ENCODE assay signal across 10 cellular contexts in genomic region chr4:10104991-10105276, GRCh38. TPM values are rescaled to one million over a fixed set of nuclear protein-coding genes. Genes with fewer than 3 reads are reported as not detected.
A peak's percentile ranks its signal among the peaks of the same experiment; 100 is the strongest.
DNase-seq lines count a peak whose midpoint lies in the region; ATAC-seq and TF ChIP-seq lines count a peak whose summit lies in the region.
"Had no signal": no experiment of that assay in that cellular context is flagged by ENCODE, and none has a peak within 500 bp of the region (broad histone marks: within the 10 kb centered on the region; RNA-seq: fewer than 3 reads in every experiment).

No MANE protein-coding gene starts in this region.

- H3K4me1 ChIP-seq in breast epithelium, result peaks cover 17 to 31% of the 10 kb centered on the region in 2 donors
- peaks cover 65 to 93% (median 72%) of the 10 kb centered on the region in 4 donors for H3K4me1 ChIP-seq in upper lobe of left lung

- peak overlapping the region; percentile 11 for H3K27ac Mint-ChIP-seq in activated naive CD4-positive, alpha-beta T cell treated with anti-CD3 and anti-CD28 coated beads, Interleukin-2, amount 10 ng/mL, durations not matched to agents 7 days and 5 days
- peak overlapping the region; percentile 89 to 96 (median 92) for H3K27ac Mint-ChIP-seq in naive thymus-derived CD8-positive, alpha-beta T cell

- H3K9me3 Mint-ChIP-seq in activated naive CD4-positive, alpha-beta T cell treated with anti-CD3 and anti-CD28 coated beads, Interleukin-2, amount 10 ng/mL, durations not matched to agents 7 days and 5 days, result no peaks in the 10 kb centered on the region
- no peaks in the 10 kb centered on the region for H3K9me3 Mint-ChIP-seq in naive thymus-derived CD8-positive, alpha-beta T cell

- CTCF ChIA-PET in activated naive CD4-positive, alpha-beta T cell treated with anti-CD3 and anti-CD28 coated beads, Interleukin-2, amount 10 ng/mL, durations not matched to agents 7 days and 5 days (lab: Charles Lee), result interaction anchor here (1.0 kb wide), 1 partner anchor 9 kb away, joined by 3 read pairs; no protein-coding TSS in a partner anchor

- TF ChIP-seq CTCF in breast epithelium (IDR thresholded peaks at IDR 0.05) (no peak), upper lobe of left lung (IDR thresholded peaks at IDR 0.05) (no peak)

- no peaks in the 10 kb centered on the region for H3K27me3 Mint-ChIP-seq in activated naive CD4-positive, alpha-beta T cell treated with anti-CD3 and anti-CD28 coated beads, Interleukin-2, amount 10 ng/mL, durations not matched to agents 7 days and 5 days
- no peaks in the 10 kb centered on the region for H3K27me3 Mint-ChIP-seq in naive thymus-derived CD8-positive, alpha-beta T cell

- H3K9me3 ChIP-seq in breast epithelium (no peaks in the 10 kb centered on the region), upper lobe of left lung (no peaks in the 10 kb centered on the region)

- WGBS in upper lobe of left lung, 2 donors, result 75 to 87% methylated on average over 6 of the region's 6 CpGs

- POLR2A ChIA-PET in naive thymus-derived CD8-positive, alpha-beta T cell (lab: Charles Lee), result interaction anchor here (1.0 to 17.3 kb wide), 2 partner anchors 11 kb away, joined by 3 to 349 read pairs; partner anchors contain the start of gene WDR1

- intact Hi-C loops in breast epithelium (cut with DNase I; ENCODE audit: low total_unique reads), result no loop called here

- TF ChIP-seq EP300 in upper lobe of left lung (IDR thresholded peaks at IDR 0.05), result no peak

- no peak for DNase-seq in activated naive CD4-positive, alpha-beta T cell treated with anti-CD3 and anti-CD28 coated beads, Interleukin-2, amount 10 ng/mL, durations not matched to agents 7 days and 5 days
- no peak for DNase-seq in activated naive CD4-positive, alpha-beta T cell (lab: John Stamatoyannopoulos, UW)
- DNase-seq in breast epithelium (ENCODE audit: low spot score in 2 of 2) (no peak), upper lobe of left lung (no peak), GF-D8 (lab: John Stamatoyannopoulos, UW) (no peak)
- DNase-seq in naive thymus-derived CD8-positive, alpha-beta T cell, result no peak
- DNase-seq: NCI-H1417 treated with DMSO at 0.1 percent for 48 hours, SHP77 had no signal

- peaks cover 99% of the 10 kb centered on the region for H3K4me1 Mint-ChIP-seq in activated naive CD4-positive, alpha-beta T cell treated with anti-CD3 and anti-CD28 coated beads, Interleukin-2, amount 10 ng/mL, durations not matched to agents 7 days and 5 days
- peaks cover 76 to 100% (median 98%) of the 10 kb centered on the region in 4 donors for H3K4me1 Mint-ChIP-seq in naive thymus-derived CD8-positive, alpha-beta T cell

- peaks cover 85% of the 10 kb centered on the region for H3K36me3 Mint-ChIP-seq in activated naive CD4-positive, alpha-beta T cell treated with anti-CD3 and anti-CD28 coated beads, Interleukin-2, amount 10 ng/mL, durations not matched to agents 7 days and 5 days
- peaks cover 0 to 85% (median 4%) of the 10 kb centered on the region in 3 donors for H3K36me3 Mint-ChIP-seq in naive thymus-derived CD8-positive, alpha-beta T cell

- no peak for TF ChIP-seq POLR2A in breast epithelium (IDR thresholded peaks at IDR 0.05)
- TF ChIP-seq POLR2A in upper lobe of left lung (IDR thresholded peaks at IDR 0.05), result no peak

- H3K27ac ChIP-seq in breast epithelium, result peak overlapping the region; percentile 76 to 88
- H3K27ac ChIP-seq in upper lobe of left lung, result peak overlapping the region; percentile 24 to 81 (median 58)

- no peak for ATAC-seq in naive thymus-derived CD8-positive, alpha-beta T cell
- no peak for ATAC-seq in upper lobe of left lung (ENCODE audit: low FRiP score in 2 of 2)
- ATAC-seq in GM18520 (IDR thresholded peaks at IDR 0.05; ENCODE audit: unreplicated experiment), result no peak
- no peak for ATAC-seq in HG03354 (IDR thresholded peaks at IDR 0.05; ENCODE audit: poor library complexity, severe bottlenecking, unreplicated experiment)

- H3K27me3 ChIP-seq in breast epithelium, result no peaks in the 10 kb centered on the region
- no peaks in the 10 kb centered on the region for H3K27me3 ChIP-seq in upper lobe of left lung

- no peak overlapping the region for H3K4me3 Mint-ChIP-seq in activated naive CD4-positive, alpha-beta T cell treated with anti-CD3 and anti-CD28 coated beads, Interleukin-2, amount 10 ng/mL, durations not matched to agents 7 days and 5 days
- peak overlapping the region; percentile 53 to 94 (median 78) for H3K4me3 Mint-ChIP-seq in naive thymus-derived CD8-positive, alpha-beta T cell

- H3K4me3 ChIP-seq in breast epithelium, result peak overlapping the region in 1 of 3 donors; percentile 31
- no peak overlapping the region for H3K4me3 ChIP-seq in upper lobe of left lung

- H3K36me3 ChIP-seq in breast epithelium, result no peaks in the 10 kb centered on the region
- H3K36me3 ChIP-seq in upper lobe of left lung, result peaks cover 3 to 72% (median 31%) of the 10 kb centered on the region in 4 donors

RNA-seq across cellular contexts. Expression of gene WDR1, which starts 11.7 kb away (rescaled TPM):
- total RNA-seq in breast epithelium (100 to 1,000 TPM in 2 of 3 donors, 10 to 100 TPM in 1; 93.9 to 142 (median 127) TPM), upper lobe of left lung (100 to 1,000 TPM; 135 to 307 (median 183) TPM)
- 100 to 1,000 TPM; 295 to 300 TPM for total RNA-seq in naive thymus-derived CD8-positive, alpha-beta T cell
- polyA plus RNA-seq in naive thymus-derived CD8-positive, alpha-beta T cell, result 100 to 1,000 TPM; 304 to 378 (median 322) TPM
